1 cellular context compared by ENCODE assay signal in the genomic region with DNA sequence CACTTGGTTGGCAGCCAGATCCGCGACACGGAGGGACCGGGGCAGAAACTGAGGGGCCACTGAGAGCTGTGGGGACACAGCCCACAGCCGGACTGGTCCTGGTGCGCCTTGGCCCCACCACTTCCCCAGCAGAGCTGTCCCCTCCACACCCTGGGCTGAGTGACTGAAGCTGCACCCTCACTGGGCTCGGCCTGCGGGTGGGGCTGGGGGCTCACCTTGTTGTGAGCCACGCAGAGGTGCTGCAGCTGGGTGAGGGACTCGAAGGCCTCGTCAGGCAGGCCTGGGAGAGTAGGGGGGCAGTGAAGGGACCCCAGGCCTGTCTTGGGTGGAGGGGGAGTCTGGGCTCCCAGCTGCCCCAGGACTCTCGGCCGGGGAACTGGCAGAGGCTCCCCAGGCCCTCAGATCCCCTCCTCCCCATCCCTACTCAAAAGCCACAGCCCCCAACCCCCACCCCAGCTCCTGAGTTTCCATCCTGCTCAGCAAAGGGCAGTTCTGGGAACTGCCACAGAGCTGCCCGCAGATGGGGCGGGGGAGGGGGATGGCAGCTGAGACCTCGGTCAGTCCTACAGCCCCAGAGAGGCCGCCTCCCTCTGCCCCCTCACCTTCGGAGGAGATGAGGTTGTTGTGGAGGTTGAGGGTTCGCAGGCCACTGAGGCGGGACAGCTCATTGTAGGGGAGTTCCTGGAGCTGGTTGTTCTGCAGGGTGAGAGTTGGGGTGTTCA.
A peak's percentile ranks its signal among the peaks of the same experiment; 100 is the strongest.
TF ChIP-seq lines count a peak whose summit lies in the region.

No MANE protein-coding gene starts in this region.

TF ChIP-seq in H1, 55 proteins besides CTCF, POLR2A, EP300 and RAD21:
- TF ChIP-seq CHD2 (IDR thresholded peaks at IDR 0.05; ENCODE audit: low read length), result no peak
- no peak for TF ChIP-seq EZH2 (IDR thresholded peaks at IDR 0.05; ENCODE audit: low read depth, low read length, severe bottlenecking)
- 0 out of 2 replicates have a peak, but pooled peaks have one; percentile 28 for TF ChIP-seq TCF12 (IDR thresholded peaks at IDR 0.05; ENCODE audit: low read depth, low read length)
- TF ChIP-seq SP1 (IDR thresholded peaks at IDR 0.05; ENCODE audit: low read depth, low read length), result peak; percentile 49; the same call in 1 of the 2 replicates
- no peak for TF ChIP-seq SIN3A (conservative IDR thresholded peaks at IDR 0.05 in 1 of 2, IDR thresholded peaks at IDR 0.05 in 1 of 2; ENCODE audit: low read depth in 1 of 2, low read length in 2 of 2)
- peak; percentile 45; the same call in 1 of the 2 replicates for TF ChIP-seq KDM1A (IDR thresholded peaks at IDR 0.05; ENCODE audit: borderline replicate concordance, low read length)
- peak; percentile 20; the same call in 1 of the 2 replicates for TF ChIP-seq RBBP5 (IDR thresholded peaks at IDR 0.05; ENCODE audit: borderline replicate concordance, low read depth, low read length)
- TF ChIP-seq RXRA (IDR thresholded peaks at IDR 0.05; ENCODE audit: insufficient read depth, low read depth, low read length), result no peak
- peak; percentile 44 for TF ChIP-seq ASH2L (IDR thresholded peaks at IDR 0.05; ENCODE audit: low read length)
